ENCODE assay signal across 9 cellular contexts in genomic region chr18:63067939-63068338, GRCh38.
"Had no signal": no experiment of that assay in that cellular context is flagged by ENCODE, and none has a peak within 500 bp of the region (broad histone marks: within the 10 kb centered on the region; RNA-seq: fewer than 3 reads in every experiment).

No MANE protein-coding gene starts in this region.

- H3K27ac ChIP-seq: colonic mucosa, neural progenitor cell, pancreas, uterus, WERI-Rb-1 had no signal

- H3K9me3 Mint-ChIP-seq: T-cell had no signal

- H3K9ac ChIP-seq: neural progenitor cell had no signal

- H3K36me3 Mint-ChIP-seq: neural progenitor cell, T-cell had no signal

- H3K4me2 ChIP-seq: neural progenitor cell had no signal

- H3K4me1 ChIP-seq: colonic mucosa, neural progenitor cell, pancreas, uterus had no signal

- H3K9me3 ChIP-seq: colonic mucosa, pancreas, uterus had no signal

- H3K4me3 Mint-ChIP-seq: neural progenitor cell, T-cell had no signal

- ATAC-seq: pancreas, T-cell had no signal

- H3K27ac Mint-ChIP-seq: neural progenitor cell, T-cell had no signal

- H3K27me3 ChIP-seq: colonic mucosa, neural progenitor cell, pancreas, uterus had no signal

- H3K4me3 ChIP-seq: colonic mucosa, neural progenitor cell, pancreas, uterus had no signal

- DNase-seq: caudate nucleus; colonic mucosa; midbrain; pancreas; stimulated activated CD4-positive, alpha-beta T cell treated with anti-CD3 and anti-CD28 coated beads, Interleukin-4, amount 100 ng/mL, for 4 hours; T-cell; uterus; WERI-Rb-1 had no signal

- H3K36me3 ChIP-seq: colonic mucosa, neural progenitor cell, pancreas, uterus, WERI-Rb-1 had no signal

- H2AFZ ChIP-seq: neural progenitor cell had no signal
